Comparison of ENCODE assay signal across 19 cellular contexts in the genomic region with DNA sequence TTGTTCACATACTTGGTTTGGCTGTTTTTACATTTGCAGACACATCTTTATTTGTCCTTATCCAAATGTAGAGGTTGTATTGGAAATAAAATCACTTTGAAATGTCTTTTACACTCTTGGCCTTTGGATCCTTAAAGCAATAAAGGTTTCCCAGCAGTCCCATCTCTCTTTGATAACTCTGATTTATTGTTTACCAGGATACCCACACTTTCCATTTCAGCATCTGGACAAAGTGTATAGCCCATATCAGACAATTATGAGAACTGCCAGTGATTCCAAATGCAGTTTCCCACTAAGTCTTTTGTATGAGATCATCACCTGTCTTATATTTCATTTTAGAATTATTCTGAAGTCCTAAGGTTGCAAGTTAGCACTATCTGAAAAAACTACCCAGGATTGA.
"Had no signal": no experiment of that assay in that cellular context is flagged by ENCODE, and none has a peak within 500 bp of the region (broad histone marks: within the 10 kb centered on the region; RNA-seq: fewer than 3 reads in every experiment).

No MANE protein-coding gene starts in this region.

- H3K27me3 Mint-ChIP-seq: activated CD8-positive, alpha-beta memory T cell treated with anti-CD3 and anti-CD28 coated beads, Interleukin-2, amount 10 ng/mL, durations not matched to agents 7 days and 5 days; activated naive CD8-positive, alpha-beta T cell; activated T-cell treated with anti-CD3 and anti-CD28 coated beads, Interleukin-2, amount 50 U/mL, for 24 hours had no signal

- DNase-seq: activated CD4-positive, alpha-beta T cell treated with anti-CD3 and anti-CD28 coated beads for 4 hours; activated CD4-positive, CD25-positive, alpha-beta regulatory T cell; activated CD8-positive, alpha-beta memory T cell treated with anti-CD3 and anti-CD28 coated beads, Interleukin-2, amount 10 ng/mL, durations not matched to agents 7 days and 5 days; activated gamma-delta T cell; activated naive CD4-positive, alpha-beta T cell treated with anti-CD3 and anti-CD28 coated beads for 36 hours; activated T-cell treated with anti-CD3 and anti-CD28 coated beads, Interleukin-2, amount 50 U/mL, for 24 hours; central memory CD4-positive, alpha-beta T cell; KG1; NCI-H1048; NCI-H146; NCI-H187 treated with DMSO at 0.1 percent for 48 hours; NCI-H2081 treated with DMSO at 0.1 percent for 48 hours; NCI-H446 treated with DMSO at 0.1 percent for 48 hours; NCI-H526; NCI-H774; SIG-M5; T-helper 1 cell had no signal

- H3K4me3 Mint-ChIP-seq: activated CD8-positive, alpha-beta memory T cell treated with anti-CD3 and anti-CD28 coated beads, Interleukin-2, amount 10 ng/mL, durations not matched to agents 7 days and 5 days; activated naive CD4-positive, alpha-beta T cell treated with anti-CD3 and anti-CD28 coated beads for 36 hours; activated naive CD8-positive, alpha-beta T cell; activated T-cell treated with anti-CD3 and anti-CD28 coated beads, Interleukin-2, amount 50 U/mL, for 24 hours had no signal

- H3K4me1 Mint-ChIP-seq: activated CD8-positive, alpha-beta memory T cell treated with anti-CD3 and anti-CD28 coated beads, Interleukin-2, amount 10 ng/mL, durations not matched to agents 7 days and 5 days had no signal

- H3K9me3 Mint-ChIP-seq: activated naive CD4-positive, alpha-beta T cell treated with anti-CD3 and anti-CD28 coated beads for 36 hours; activated T-cell treated with anti-CD3 and anti-CD28 coated beads, Interleukin-2, amount 50 U/mL, for 24 hours had no signal

- H3K27ac Mint-ChIP-seq: activated CD8-positive, alpha-beta memory T cell treated with anti-CD3 and anti-CD28 coated beads, Interleukin-2, amount 10 ng/mL, durations not matched to agents 7 days and 5 days; activated naive CD4-positive, alpha-beta T cell treated with anti-CD3 and anti-CD28 coated beads for 36 hours; activated T-cell treated with anti-CD3 and anti-CD28 coated beads, Interleukin-2, amount 50 U/mL, for 24 hours had no signal

- H3K36me3 Mint-ChIP-seq: activated naive CD8-positive, alpha-beta T cell had no signal

- ATAC-seq: activated CD8-positive, alpha-beta memory T cell treated with anti-CD3 and anti-CD28 coated beads, Interleukin-2, amount 10 ng/mL, durations not matched to agents 7 days and 5 days had no signal

- H3K27ac ChIP-seq: VCaP had no signal
